Comparison of ENCODE assay signal across 22 cellular contexts in genomic region chr10:120999868-121000267, GRCh38.
DNase-seq lines count a peak whose midpoint lies in the region; ATAC-seq and TF ChIP-seq lines count a peak whose summit lies in the region.
"Had no signal": no experiment of that assay in that cellular context is flagged by ENCODE, and none has a peak within 500 bp of the region (broad histone marks: within the 10 kb centered on the region; RNA-seq: fewer than 3 reads in every experiment).

No MANE protein-coding gene starts in this region.

- DNase-seq in GM06990 (ENCODE audit: extremely low read depth, insufficient read length) (no peak), NCI-H69 (lab: John Stamatoyannopoulos, UW) (peak; percentile 4), chondrocyte (ENCODE audit: low spot score) (no peak), CD14-positive monocyte (ENCODE audit: low spot score) (no peak), amygdala (lab: John Stamatoyannopoulos, UW) (no peak), ecto neural progenitor cell (ENCODE audit: low spot score) (no peak)
- DNase-seq in natural killer cell treated with Interleukin-12 subunit alpha and Interleukin-12 subunit beta and Interleukin-15 and Interleukin-18, amount 100 ng/mL, for 72 hours (ENCODE audit: low spot score): no peak
- DNase-seq: activated CD4-positive, alpha-beta T cell treated with anti-CD3 and anti-CD28 coated beads for 36 hours; activated CD8-positive, alpha-beta memory T cell treated with anti-CD3 and anti-CD28 coated beads, Interleukin-2, amount 10 ng/mL, durations not matched to agents 7 days and 5 days; CD8-positive, alpha-beta memory T cell; DMS79 treated with DMSO at 0.1 percent for 48 hours; effector memory CD8-positive, alpha-beta T cell; HCEC 1CT; NCI-H1436; NCI-H748 treated with DMSO at 0.1 percent for 48 hours; stimulated activated CD4-positive, alpha-beta T cell treated with anti-CD3 and anti-CD28 coated beads, Interleukin-4, amount 100 ng/mL, for 24 hours; stimulated activated naive CD8-positive, alpha-beta T cell treated with anti-CD3 and anti-CD28 coated beads, Interleukin-15, amount 100 ng/mL, for 72 hours had no signal

- H3K4me3 Mint-ChIP-seq in chondrocyte (ENCODE audit: unreplicated experiment) (no peak overlapping the region), CD14-positive monocyte (no peak overlapping the region)
- no peak overlapping the region for H3K4me3 Mint-ChIP-seq in natural killer cell treated with Interleukin-12 subunit alpha and Interleukin-12 subunit beta and Interleukin-15 and Interleukin-18, amount 100 ng/mL, for 72 hours
- H3K4me3 Mint-ChIP-seq: activated CD4-positive, alpha-beta T cell treated with anti-CD3 and anti-CD28 coated beads for 36 hours; activated CD8-positive, alpha-beta memory T cell treated with anti-CD3 and anti-CD28 coated beads, Interleukin-2, amount 10 ng/mL, durations not matched to agents 7 days and 5 days; activated naive CD8-positive, alpha-beta T cell; activated T-helper 1 cell treated with anti-CD3 and anti-CD28 coated beads, Interleukin-12 subunit alpha, Interleukin-12 subunit beta, Interleukin-2, Interleukin-4 antibody, amounts not matched to agents 30 ng/mL and 10 ng/mL and 1 ng/mL, durations not matched to agents 14 hours and 24 hours and 36 hours; CD8-positive, alpha-beta memory T cell; effector memory CD8-positive, alpha-beta T cell; stimulated activated naive CD8-positive, alpha-beta T cell treated with anti-CD3 and anti-CD28 coated beads, Interleukin-15, amount 100 ng/mL, for 72 hours had no signal

- peaks cover 4% of the 10 kb centered on the region for H3K36me3 Mint-ChIP-seq in chondrocyte (ENCODE audit: low read depth)
- no peaks in the 10 kb centered on the region for H3K36me3 Mint-ChIP-seq in CD14-positive monocyte
- H3K36me3 Mint-ChIP-seq in natural killer cell treated with Interleukin-12 subunit alpha and Interleukin-12 subunit beta and Interleukin-15 and Interleukin-18, amount 100 ng/mL, for 72 hours: peaks cover 9% of the 10 kb centered on the region
- H3K36me3 Mint-ChIP-seq: activated CD8-positive, alpha-beta memory T cell treated with anti-CD3 and anti-CD28 coated beads, Interleukin-2, amount 10 ng/mL, durations not matched to agents 7 days and 5 days; activated naive CD8-positive, alpha-beta T cell had no signal

- H3K4me1 Mint-ChIP-seq in chondrocyte (ENCODE audit: low read depth) (no peaks in the 10 kb centered on the region), CD14-positive monocyte (no peaks in the 10 kb centered on the region)
- H3K4me1 Mint-ChIP-seq in natural killer cell treated with Interleukin-12 subunit alpha and Interleukin-12 subunit beta and Interleukin-15 and Interleukin-18, amount 100 ng/mL, for 72 hours (ENCODE audit: low read depth in 2 of 2): no peaks in the 10 kb centered on the region
- H3K4me1 Mint-ChIP-seq: activated CD4-positive, alpha-beta T cell treated with anti-CD3 and anti-CD28 coated beads for 36 hours; activated CD8-positive, alpha-beta memory T cell treated with anti-CD3 and anti-CD28 coated beads, Interleukin-2, amount 10 ng/mL, durations not matched to agents 7 days and 5 days; CD8-positive, alpha-beta memory T cell; stimulated activated naive CD8-positive, alpha-beta T cell treated with anti-CD3 and anti-CD28 coated beads, Interleukin-15, amount 100 ng/mL, for 72 hours had no signal

- peaks cover 4% of the 10 kb centered on the region for H3K27me3 Mint-ChIP-seq in chondrocyte (ENCODE audit: low read depth)
- H3K27me3 Mint-ChIP-seq in CD14-positive monocyte (ENCODE audit: low read depth in 3 of 3): peaks cover 4 to 29% (median 5%) of the 10 kb centered on the region in 3 donors
- peaks cover 4% of the 10 kb centered on the region in 2 donors for H3K27me3 Mint-ChIP-seq in natural killer cell treated with Interleukin-12 subunit alpha and Interleukin-12 subunit beta and Interleukin-15 and Interleukin-18, amount 100 ng/mL, for 72 hours
- H3K27me3 Mint-ChIP-seq: activated CD8-positive, alpha-beta memory T cell treated with anti-CD3 and anti-CD28 coated beads, Interleukin-2, amount 10 ng/mL, durations not matched to agents 7 days and 5 days; stimulated activated naive CD8-positive, alpha-beta T cell treated with anti-CD3 and anti-CD28 coated beads, Interleukin-15, amount 100 ng/mL, for 72 hours had no signal

- H3K27me3 ChIP-seq in GM06990 (replicated peaks; ENCODE audit: control insufficient read depth, insufficient read depth, low read length): no peaks in the 10 kb centered on the region; the same call in 1 of the 2 replicates
- H3K27me3 ChIP-seq: tibial nerve had no signal

- H3K9me3 Mint-ChIP-seq in chondrocyte (ENCODE audit: low read depth) (peaks cover 12% of the 10 kb centered on the region), CD14-positive monocyte (peaks cover 13 to 28% (median 19%) of the 10 kb centered on the region in 7 donors)
- peaks cover 12% of the 10 kb centered on the region for H3K9me3 Mint-ChIP-seq in natural killer cell treated with Interleukin-12 subunit alpha and Interleukin-12 subunit beta and Interleukin-15 and Interleukin-18, amount 100 ng/mL, for 72 hours

- H3K27ac Mint-ChIP-seq in chondrocyte (ENCODE audit: unreplicated experiment): no peak overlapping the region
- H3K27ac Mint-ChIP-seq in CD14-positive monocyte: no peak overlapping the region
- H3K27ac Mint-ChIP-seq in natural killer cell treated with Interleukin-12 subunit alpha and Interleukin-12 subunit beta and Interleukin-15 and Interleukin-18, amount 100 ng/mL, for 72 hours: no peak overlapping the region
- H3K27ac Mint-ChIP-seq: activated CD4-positive, alpha-beta T cell treated with anti-CD3 and anti-CD28 coated beads for 36 hours; activated CD8-positive, alpha-beta memory T cell treated with anti-CD3 and anti-CD28 coated beads, Interleukin-2, amount 10 ng/mL, durations not matched to agents 7 days and 5 days; activated naive CD8-positive, alpha-beta T cell; activated T-helper 1 cell treated with anti-CD3 and anti-CD28 coated beads, Interleukin-12 subunit alpha, Interleukin-12 subunit beta, Interleukin-2, Interleukin-4 antibody, amounts not matched to agents 30 ng/mL and 10 ng/mL and 1 ng/mL, durations not matched to agents 14 hours and 24 hours and 36 hours; CD8-positive, alpha-beta memory T cell; effector memory CD8-positive, alpha-beta T cell; stimulated activated naive CD8-positive, alpha-beta T cell treated with anti-CD3 and anti-CD28 coated beads, Interleukin-15, amount 100 ng/mL, for 72 hours had no signal

- H3K36me3 ChIP-seq in GM06990 (ENCODE audit: control insufficient read depth, insufficient read depth, low read length): no peaks in the 10 kb centered on the region
- H3K36me3 ChIP-seq: tibial nerve had no signal

- H3K4me3 ChIP-seq in GM06990 (replicated peaks; ENCODE audit: low read depth, low read length): no peak overlapping the region
- H3K4me3 ChIP-seq: smooth muscle cell, tibial nerve had no signal

- TF ChIP-seq CTCF in 22Rv1 (IDR thresholded peaks at IDR 0.05) (peak; percentile 26), GM06990 (IDR thresholded peaks at IDR 0.05; ENCODE audit: insufficient read depth, low read length, poor library complexity, severe bottlenecking) (peak; percentile 26), chondrocyte (IDR thresholded peaks at IDR 0.05) (peak; percentile 29), CD14-positive monocyte (IDR thresholded peaks at IDR 0.05) (no peak)

- intact Hi-C loops in CD14-positive monocyte (cut with micrococcal nuclease): no loop called here

- H3K27ac ChIP-seq in 22Rv1: no peak overlapping the region
- H3K27ac ChIP-seq: tibial nerve had no signal

- no peak for ATAC-seq in natural killer cell treated with Interleukin-12 subunit alpha and Interleukin-12 subunit beta and Interleukin-15 and Interleukin-18, amount 100 ng/mL, for 72 hours
- ATAC-seq: activated CD4-positive, alpha-beta T cell treated with anti-CD3 and anti-CD28 coated beads for 36 hours; activated CD8-positive, alpha-beta memory T cell treated with anti-CD3 and anti-CD28 coated beads, Interleukin-2, amount 10 ng/mL, durations not matched to agents 7 days and 5 days; effector memory CD8-positive, alpha-beta T cell; stimulated activated naive CD8-positive, alpha-beta T cell treated with anti-CD3 and anti-CD28 coated beads, Interleukin-15, amount 100 ng/mL, for 72 hours had no signal
